1 cellular context compared by ENCODE assay signal in the genomic region with DNA sequence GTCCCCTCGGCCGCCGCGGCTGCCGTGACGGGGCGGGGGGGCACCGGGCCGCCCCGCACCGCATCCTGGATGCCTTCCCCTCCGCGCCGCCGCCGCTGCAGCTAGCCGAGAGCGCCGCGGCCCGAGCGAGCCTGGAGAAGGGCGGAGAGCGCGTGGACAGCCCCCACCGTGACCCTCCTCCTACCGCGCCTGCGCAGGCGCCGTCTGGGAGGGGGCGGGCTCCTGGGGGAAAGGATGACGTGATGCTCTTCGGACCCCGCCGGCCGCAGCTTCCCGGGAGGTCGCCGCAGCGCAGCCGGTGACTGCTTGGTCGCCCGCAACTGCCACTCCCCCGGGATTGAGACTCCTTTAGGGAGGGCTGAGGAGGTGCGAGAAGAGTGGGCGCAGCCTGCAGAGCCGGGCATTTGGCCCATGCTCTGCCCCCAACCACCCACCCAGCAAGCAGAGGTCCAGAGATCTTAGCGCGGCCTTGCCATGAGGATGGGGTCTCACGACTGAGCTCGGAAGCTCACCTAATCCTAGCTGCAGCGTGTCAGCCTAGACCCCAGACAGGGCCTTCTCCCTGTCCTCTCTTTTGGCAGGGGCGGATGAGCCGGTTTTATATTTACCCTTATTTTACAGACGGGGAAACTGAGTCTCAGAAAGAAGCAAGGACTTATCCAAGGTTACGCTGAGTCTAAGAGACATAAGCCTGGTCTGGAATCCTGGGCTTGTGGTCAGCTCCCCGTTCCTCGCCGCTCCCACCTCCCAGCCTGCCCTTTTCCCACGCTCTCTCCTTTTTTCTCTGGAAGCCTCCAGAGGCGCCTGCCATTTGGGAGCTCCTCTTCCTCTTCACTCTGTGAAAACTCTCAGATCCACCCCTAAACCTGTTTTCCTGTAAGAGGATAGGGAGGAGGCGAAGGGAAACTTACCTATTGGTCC.
TF ChIP-seq lines count a peak whose summit lies in the region.

Gene DENND5A, minus strand, starts transcription at position 140 of the 921 bp plus-strand sequence. CDS start 281 bp downstream, outside the sequence.

TF ChIP-seq in HEK293, 187 proteins besides CTCF, POLR2A, EP300 and RAD21 (continued from another document and continues in another):
- TF ChIP-seq ZBTB1 (tag by site-specific recombination; IDR thresholded peaks at IDR 0.05) (no peak), ZNF792 (tag by site-specific recombination; IDR thresholded peaks at IDR 0.05) (no peak), ZNF114 (tag by site-specific recombination; IDR thresholded peaks at IDR 0.05) (no peak), ZNF24 (tag by site-specific recombination; IDR thresholded peaks at IDR 0.05) (no peak; the same call in 1 of the 2 replicates), MZF1 (tag by site-specific recombination; IDR thresholded peaks at IDR 0.05; ENCODE audit: borderline replicate concordance) (no peak), ZNF10 (tag by site-specific recombination; IDR thresholded peaks at IDR 0.05) (no peak), TRIM28 (IDR thresholded peaks at IDR 0.05; ENCODE audit: borderline replicate concordance, low read length) (no peak), ZNF658 (tag by site-specific recombination; IDR thresholded peaks at IDR 0.05) (no peak), ZFP69B (tag by site-specific recombination; IDR thresholded peaks at IDR 0.05) (no peak), ZNF510 (tag by site-specific recombination; IDR thresholded peaks at IDR 0.05; ENCODE audit: insufficient replicate concordance) (no peak), ZNF433 (tag by site-specific recombination; IDR thresholded peaks at IDR 0.05; ENCODE audit: low read depth) (no peak), ZNF350 (tag by site-specific recombination; IDR thresholded peaks at IDR 0.05) (no peak), ZBTB8A (tag by site-specific recombination; IDR thresholded peaks at IDR 0.05) (peak; percentile 76), ZNF23 (tag by site-specific recombination; IDR thresholded peaks at IDR 0.05; ENCODE audit: borderline replicate concordance) (no peak), ZFP37 (tag by site-specific recombination; IDR thresholded peaks at IDR 0.05) (no peak), ZNF76 (tag by site-specific recombination; IDR thresholded peaks at IDR 0.05; ENCODE audit: borderline replicate concordance, low read depth) (no peak), PATZ1 (tag by site-specific recombination; IDR thresholded peaks at IDR 0.05) (peak; percentile 96), KLF17 (tag by site-specific recombination; IDR thresholded peaks at IDR 0.05) (no peak), ZNF274 (IDR thresholded peaks at IDR 0.05; ENCODE audit: low read length) (no peak), ZNF274 (tag by site-specific recombination; IDR thresholded peaks at IDR 0.05; ENCODE audit: borderline replicate concordance) (no peak), RBAK (tag by site-specific recombination; IDR thresholded peaks at IDR 0.05) (no peak), ZNF571 (tag by site-specific recombination; IDR thresholded peaks at IDR 0.05) (no peak), ZNF521 (tag by site-specific recombination; IDR thresholded peaks at IDR 0.05) (no peak), ZNF112 (tag by site-specific recombination; IDR thresholded peaks at IDR 0.05) (no peak), ZNF146 (tag by site-specific recombination; IDR thresholded peaks at IDR 0.05) (no peak), SP3 (tag by site-specific recombination; IDR thresholded peaks at IDR 0.05) (peak; percentile 68), ZNF629 (tag by site-specific recombination; IDR thresholded peaks at IDR 0.05) (peak; percentile 79), ZNF155 (tag by site-specific recombination; IDR thresholded peaks at IDR 0.05) (no peak), OSR2 (tag by site-specific recombination; IDR thresholded peaks at IDR 0.05) (0 out of 2 replicates have a peak, but pooled peaks have one; percentile 12), ZNF426 (tag by site-specific recombination; IDR thresholded peaks at IDR 0.05) (no peak), ZNF214 (tag by site-specific recombination; IDR thresholded peaks at IDR 0.05; ENCODE audit: borderline replicate concordance) (no peak), ZNF335 (tag by site-specific recombination; conservative IDR thresholded peaks at IDR 0.05) (peak; percentile 57), WT1 (tag by site-specific recombination; IDR thresholded peaks at IDR 0.05) (peak; percentile 60), SCRT2 (tag by site-specific recombination; IDR thresholded peaks at IDR 0.05) (no peak), ZNF777 (tag by site-specific recombination; IDR thresholded peaks at IDR 0.05; ENCODE audit: borderline replicate concordance) (no peak), YY2 (tag by site-specific recombination; IDR thresholded peaks at IDR 0.05) (no peak), ZNF157 (tag by site-specific recombination; IDR thresholded peaks at IDR 0.05) (no peak), ZNF394 (tag by site-specific recombination; IDR thresholded peaks at IDR 0.05; ENCODE audit: borderline replicate concordance) (no peak)
- TF ChIP-seq, protein P1, sequence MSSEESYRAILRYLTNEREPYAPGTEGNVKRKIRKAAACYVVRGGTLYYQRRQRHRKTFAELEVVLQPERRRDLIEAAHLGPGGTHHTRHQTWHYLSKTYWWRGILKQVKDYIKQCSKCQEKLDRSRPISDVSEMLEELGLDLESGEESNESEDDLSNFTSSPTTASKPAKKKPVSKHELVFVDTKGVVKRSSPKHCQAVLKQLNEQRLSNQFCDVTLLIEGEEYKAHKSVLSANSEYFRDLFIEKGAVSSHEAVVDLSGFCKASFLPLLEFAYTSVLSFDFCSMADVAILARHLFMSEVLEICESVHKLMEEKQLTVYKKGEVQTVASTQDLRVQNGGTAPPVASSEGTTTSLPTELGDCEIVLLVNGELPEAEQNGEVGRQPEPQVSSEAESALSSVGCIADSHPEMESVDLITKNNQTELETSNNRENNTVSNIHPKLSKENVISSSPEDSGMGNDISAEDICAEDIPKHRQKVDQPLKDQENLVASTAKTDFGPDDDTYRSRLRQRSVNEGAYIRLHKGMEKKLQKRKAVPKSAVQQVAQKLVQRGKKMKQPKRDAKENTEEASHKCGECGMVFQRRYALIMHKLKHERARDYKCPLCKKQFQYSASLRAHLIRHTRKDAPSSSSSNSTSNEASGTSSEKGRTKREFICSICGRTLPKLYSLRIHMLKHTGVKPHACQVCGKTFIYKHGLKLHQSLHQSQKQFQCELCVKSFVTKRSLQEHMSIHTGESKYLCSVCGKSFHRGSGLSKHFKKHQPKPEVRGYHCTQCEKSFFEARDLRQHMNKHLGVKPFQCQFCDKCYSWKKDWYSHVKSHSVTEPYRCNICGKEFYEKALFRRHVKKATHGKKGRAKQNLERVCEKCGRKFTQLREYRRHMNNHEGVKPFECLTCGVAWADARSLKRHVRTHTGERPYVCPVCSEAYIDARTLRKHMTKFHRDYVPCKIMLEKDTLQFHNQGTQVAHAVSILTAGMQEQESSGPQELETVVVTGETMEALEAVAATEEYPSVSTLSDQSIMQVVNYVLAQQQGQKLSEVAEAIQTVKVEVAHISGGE (tag by site-specific recombination; conservative IDR thresholded peaks at IDR 0.05; ENCODE audit: low read depth): no peak
- TF ChIP-seq, protein P2, sequence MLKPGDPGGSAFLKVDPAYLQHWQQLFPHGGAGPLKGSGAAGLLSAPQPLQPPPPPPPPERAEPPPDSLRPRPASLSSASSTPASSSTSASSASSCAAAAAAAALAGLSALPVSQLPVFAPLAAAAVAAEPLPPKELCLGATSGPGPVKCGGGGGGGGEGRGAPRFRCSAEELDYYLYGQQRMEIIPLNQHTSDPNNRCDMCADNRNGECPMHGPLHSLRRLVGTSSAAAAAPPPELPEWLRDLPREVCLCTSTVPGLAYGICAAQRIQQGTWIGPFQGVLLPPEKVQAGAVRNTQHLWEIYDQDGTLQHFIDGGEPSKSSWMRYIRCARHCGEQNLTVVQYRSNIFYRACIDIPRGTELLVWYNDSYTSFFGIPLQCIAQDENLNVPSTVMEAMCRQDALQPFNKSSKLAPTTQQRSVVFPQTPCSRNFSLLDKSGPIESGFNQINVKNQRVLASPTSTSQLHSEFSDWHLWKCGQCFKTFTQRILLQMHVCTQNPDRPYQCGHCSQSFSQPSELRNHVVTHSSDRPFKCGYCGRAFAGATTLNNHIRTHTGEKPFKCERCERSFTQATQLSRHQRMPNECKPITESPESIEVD (tag by site-specific recombination; IDR thresholded peaks at IDR 0.05): no peak
- TF ChIP-seq, protein P3, sequence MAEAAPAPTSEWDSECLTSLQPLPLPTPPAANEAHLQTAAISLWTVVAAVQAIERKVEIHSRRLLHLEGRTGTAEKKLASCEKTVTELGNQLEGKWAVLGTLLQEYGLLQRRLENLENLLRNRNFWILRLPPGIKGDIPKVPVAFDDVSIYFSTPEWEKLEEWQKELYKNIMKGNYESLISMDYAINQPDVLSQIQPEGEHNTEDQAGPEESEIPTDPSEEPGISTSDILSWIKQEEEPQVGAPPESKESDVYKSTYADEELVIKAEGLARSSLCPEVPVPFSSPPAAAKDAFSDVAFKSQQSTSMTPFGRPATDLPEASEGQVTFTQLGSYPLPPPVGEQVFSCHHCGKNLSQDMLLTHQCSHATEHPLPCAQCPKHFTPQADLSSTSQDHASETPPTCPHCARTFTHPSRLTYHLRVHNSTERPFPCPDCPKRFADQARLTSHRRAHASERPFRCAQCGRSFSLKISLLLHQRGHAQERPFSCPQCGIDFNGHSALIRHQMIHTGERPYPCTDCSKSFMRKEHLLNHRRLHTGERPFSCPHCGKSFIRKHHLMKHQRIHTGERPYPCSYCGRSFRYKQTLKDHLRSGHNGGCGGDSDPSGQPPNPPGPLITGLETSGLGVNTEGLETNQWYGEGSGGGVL (tag by site-specific recombination; IDR thresholded peaks at IDR 0.05): peak; percentile 36; the same call in 1 of the 2 replicates
- TF ChIP-seq, protein P4, sequence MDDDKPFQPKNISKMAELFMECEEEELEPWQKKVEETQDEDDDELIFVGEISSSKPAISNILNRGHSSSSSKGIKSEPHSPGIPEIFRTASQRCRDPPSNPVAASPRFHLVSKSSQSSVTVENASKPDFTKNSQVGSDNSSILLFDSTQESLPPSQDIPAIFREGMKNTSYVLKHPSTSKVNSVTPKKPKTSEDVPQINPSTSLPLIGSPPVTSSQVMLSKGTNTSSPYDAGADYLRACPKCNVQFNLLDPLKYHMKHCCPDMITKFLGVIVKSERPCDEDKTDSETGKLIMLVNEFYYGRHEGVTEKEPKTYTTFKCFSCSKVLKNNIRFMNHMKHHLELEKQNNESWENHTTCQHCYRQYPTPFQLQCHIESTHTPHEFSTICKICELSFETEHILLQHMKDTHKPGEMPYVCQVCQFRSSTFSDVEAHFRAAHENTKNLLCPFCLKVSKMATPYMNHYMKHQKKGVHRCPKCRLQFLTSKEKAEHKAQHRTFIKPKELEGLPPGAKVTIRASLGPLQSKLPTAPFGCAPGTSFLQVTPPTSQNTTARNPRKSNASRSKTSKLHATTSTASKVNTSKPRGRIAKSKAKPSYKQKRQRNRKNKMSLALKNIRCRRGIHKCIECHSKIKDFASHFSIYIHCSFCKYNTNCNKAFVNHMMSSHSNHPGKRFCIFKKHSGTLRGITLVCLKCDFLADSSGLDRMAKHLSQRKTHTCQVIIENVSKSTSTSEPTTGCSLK (tag by site-specific recombination; IDR thresholded peaks at IDR 0.05): no peak
- TF ChIP-seq, protein P5, sequence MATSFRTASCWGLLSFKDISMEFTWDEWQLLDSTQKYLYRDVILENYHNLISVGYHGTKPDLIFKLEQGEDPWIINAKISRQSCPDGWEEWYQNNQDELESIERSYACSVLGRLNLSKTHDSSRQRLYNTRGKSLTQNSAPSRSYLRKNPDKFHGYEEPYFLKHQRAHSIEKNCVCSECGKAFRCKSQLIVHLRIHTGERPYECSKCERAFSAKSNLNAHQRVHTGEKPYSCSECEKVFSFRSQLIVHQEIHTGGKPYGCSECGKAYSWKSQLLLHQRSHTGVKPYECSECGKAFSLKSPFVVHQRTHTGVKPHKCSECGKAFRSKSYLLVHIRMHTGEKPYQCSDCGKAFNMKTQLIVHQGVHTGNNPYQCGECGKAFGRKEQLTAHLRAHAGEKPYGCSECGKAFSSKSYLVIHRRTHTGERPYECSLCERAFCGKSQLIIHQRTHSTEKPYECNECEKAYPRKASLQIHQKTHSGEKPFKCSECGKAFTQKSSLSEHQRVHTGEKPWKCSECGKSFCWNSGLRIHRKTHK (tag by site-specific recombination; IDR thresholded peaks at IDR 0.05): no peak
- TF ChIP-seq, protein P6, sequence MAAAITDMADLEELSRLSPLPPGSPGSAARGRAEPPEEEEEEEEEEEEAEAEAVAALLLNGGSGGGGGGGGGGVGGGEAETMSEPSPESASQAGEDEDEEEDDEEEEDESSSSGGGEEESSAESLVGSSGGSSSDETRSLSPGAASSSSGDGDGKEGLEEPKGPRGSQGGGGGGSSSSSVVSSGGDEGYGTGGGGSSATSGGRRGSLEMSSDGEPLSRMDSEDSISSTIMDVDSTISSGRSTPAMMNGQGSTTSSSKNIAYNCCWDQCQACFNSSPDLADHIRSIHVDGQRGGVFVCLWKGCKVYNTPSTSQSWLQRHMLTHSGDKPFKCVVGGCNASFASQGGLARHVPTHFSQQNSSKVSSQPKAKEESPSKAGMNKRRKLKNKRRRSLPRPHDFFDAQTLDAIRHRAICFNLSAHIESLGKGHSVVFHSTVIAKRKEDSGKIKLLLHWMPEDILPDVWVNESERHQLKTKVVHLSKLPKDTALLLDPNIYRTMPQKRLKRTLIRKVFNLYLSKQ (tag by site-specific recombination; IDR thresholded peaks at IDR 0.05; ENCODE audit: borderline replicate concordance): no peak
- TF ChIP-seq, protein P7, sequence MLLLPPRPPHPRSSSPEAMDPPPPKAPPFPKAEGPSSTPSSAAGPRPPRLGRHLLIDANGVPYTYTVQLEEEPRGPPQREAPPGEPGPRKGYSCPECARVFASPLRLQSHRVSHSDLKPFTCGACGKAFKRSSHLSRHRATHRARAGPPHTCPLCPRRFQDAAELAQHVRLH (tag by site-specific recombination; IDR thresholded peaks at IDR 0.05): no peak
